Comparison of ENCODE assay signal across 9 cellular contexts in genomic region chr17:58960068-58960467, GRCh38.
DNase-seq lines count a peak whose midpoint lies in the region; ATAC-seq and TF ChIP-seq lines count a peak whose summit lies in the region.
"Had no signal": no experiment of that assay in that cellular context is flagged by ENCODE, and none has a peak within 500 bp of the region (broad histone marks: within the 10 kb centered on the region; RNA-seq: fewer than 3 reads in every experiment).

No MANE protein-coding gene starts in this region.

- no peaks in the 10 kb centered on the region for H3K27me3 ChIP-seq in lung (ENCODE audit: control insufficient read depth, insufficient read depth)
- H3K27me3 ChIP-seq: upper lobe of left lung had no signal

- in situ Hi-C loops in astrocyte of the cerebellum (cut with HindIII; ENCODE audit: low sequenced_read_pairs) = no loop called here

- no peak for ATAC-seq in lung (ENCODE audit: insufficient read depth, low FRiP score)
- ATAC-seq in HG02623 (IDR thresholded peaks at IDR 0.05; ENCODE audit: unreplicated experiment) = no peak

- H3K4me1 ChIP-seq in lung (ENCODE audit: control insufficient read depth in 2 of 2, insufficient read depth in 2 of 2, low read length in 2 of 2) = no peaks in the 10 kb centered on the region

- no peaks in the 10 kb centered on the region for H3K9me3 ChIP-seq in lung (ENCODE audit: control insufficient read depth in 2 of 2, insufficient read depth in 1 of 2, low read length in 1 of 2)
- H3K9me3 ChIP-seq: upper lobe of left lung had no signal

- DNase-seq in EH (ENCODE audit: low read depth) (peak; percentile 82), LHCN-M2 (ENCODE audit: low read depth) (peak; percentile 66), astrocyte of the cerebellum (ENCODE audit: low read depth) (peak; percentile 82), lung (ENCODE audit: low spot score) (peak; percentile 36), MV-4-11 (lab: John Stamatoyannopoulos, UW) (no peak), NCI-H187 (lab: John Stamatoyannopoulos, UW) (no peak)
- DNase-seq in stimulated activated CD4-positive, alpha-beta T cell treated with anti-CD3 and anti-CD28 coated beads, Interleukin-4, amount 100 ng/mL, for 1 hour = no peak

- H3K4me3 ChIP-seq in astrocyte of the cerebellum (ENCODE audit: low read depth, low read length) (no peak overlapping the region), lung (no peak overlapping the region)
- H3K4me3 ChIP-seq: upper lobe of left lung had no signal

- no peak overlapping the region for H3K27ac ChIP-seq in lung (ENCODE audit: low read depth in 1 of 2, low read length in 1 of 2)

- H3K36me3 ChIP-seq in lung (ENCODE audit: control insufficient read depth in 2 of 2, insufficient read depth in 2 of 2, low read length in 2 of 2) = no peaks in the 10 kb centered on the region
- H3K36me3 ChIP-seq: upper lobe of left lung had no signal

- TF ChIP-seq CTCF in astrocyte of the cerebellum (IDR thresholded peaks at IDR 0.05; ENCODE audit: low read depth, low read length, missing control alignments) (peak; percentile 48), lung (IDR thresholded peaks at IDR 0.05; ENCODE audit: control extremely low read depth, extremely low read depth) (no peak)

Comparison
In these comparisons a context has a peak if more than half of its experiments do, and no peak if none do; other contexts are left out.
1. DNase-seq: peak in EH (single experiment), LHCN-M2 (single experiment), astrocyte of the cerebellum (single experiment) and lung (single experiment); none in MV-4-11 (single experiment), NCI-H187 (0 of 2) and stimulated activated CD4-positive, alpha-beta T cell treated with anti-CD3 and anti-CD28 coated beads, Interleukin-4, amount 100 ng/mL, for 1 hour (single experiment).